8 cellular contexts compared by ENCODE assay signal in the genomic region with DNA sequence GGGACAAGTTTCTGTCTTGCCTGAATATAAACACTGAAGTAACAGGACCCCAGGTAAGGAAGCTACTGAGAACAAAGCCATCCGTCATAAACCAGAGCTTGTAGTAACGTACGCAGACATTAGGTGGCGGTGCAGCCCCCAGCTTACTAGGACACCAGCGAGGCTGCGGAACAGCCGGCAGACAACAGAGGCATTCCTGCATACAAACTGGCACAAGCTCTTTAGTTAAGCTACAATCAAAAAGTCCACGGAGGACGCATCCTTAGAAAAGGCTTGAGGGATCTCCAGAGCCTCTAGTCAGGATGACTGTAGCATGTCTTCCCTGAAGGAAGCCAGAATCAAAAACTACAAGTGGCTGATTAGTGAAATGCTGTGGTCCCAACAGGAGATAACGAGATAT.
A peak's percentile ranks its signal among the peaks of the same experiment; 100 is the strongest.
DNase-seq lines count a peak whose midpoint lies in the region; ATAC-seq lines count a peak whose summit lies in the region.

No MANE protein-coding gene starts in this region.

- ATAC-seq in GM21360 (IDR thresholded peaks at IDR 0.05; ENCODE audit: unreplicated experiment) (no peak), GM19397 (IDR thresholded peaks at IDR 0.05; ENCODE audit: unreplicated experiment) (no peak)

- DNase-seq in DMS 273 (lab: John Stamatoyannopoulos, UW; ENCODE audit: unreplicated experiment) (peak; percentile 14), DMS 273 treated with DMSO at 0.1 percent for 48 hours (lab: John Stamatoyannopoulos, UW) (no peak), astrocyte of the hippocampus (ENCODE audit: low read depth, low spot score) (peak; percentile 62), iPS-NIHi11 (ENCODE audit: low spot score) (peak; percentile 85), stromal cell of bone marrow (ENCODE audit: low read depth) (peak; percentile 6)
- no peak for DNase-seq in activated CD8-positive, alpha-beta memory T cell treated with anti-CD3 and anti-CD28 coated beads, Interleukin-2, amount 50 U/mL, for 4 hours

Comparison
In these comparisons a context has a peak if more than half of its experiments do, and no peak if none do; other contexts are left out.
1. DNase-seq: peak in DMS 273 (single experiment), astrocyte of the hippocampus (single experiment), iPS-NIHi11 (single experiment) and stromal cell of bone marrow (single experiment); none in DMS 273 treated with DMSO at 0.1 percent for 48 hours (single experiment) and activated CD8-positive, alpha-beta memory T cell treated with anti-CD3 and anti-CD28 coated beads, Interleukin-2, amount 50 U/mL, for 4 hours (single experiment).